ENCODE assay signal across 20 cellular contexts in genomic region chr12:90078344-90078743, GRCh38.
DNase-seq lines count a peak whose midpoint lies in the region; ATAC-seq, FAIRE-seq and TF ChIP-seq lines count a peak whose summit lies in the region.
"Had no signal": no experiment of that assay in that cellular context is flagged by ENCODE, and none has a peak within 500 bp of the region (broad histone marks: within the 10 kb centered on the region; RNA-seq: fewer than 3 reads in every experiment).

No MANE protein-coding gene starts in this region.

- no peak overlapping the region for H2BK15ac ChIP-seq in H1 (ENCODE audit: low read length)

- H3K23me2 ChIP-seq in H1 (ENCODE audit: low read depth, low read length): no peaks in the 10 kb centered on the region; the same call in 1 of the 2 replicates

- POLR2A ChIA-PET in H1 (lab: Charles Lee; ENCODE audit: partially characterized antibody): no interaction called here

- H3K27ac ChIP-seq in SU-DHL-6 (ENCODE audit: low read depth, low read length) (peak overlapping the region; percentile 89), H1 (ENCODE audit: low read depth, low read length) (no peak overlapping the region)
- H3K27ac ChIP-seq: 22Rv1, A549, C4-2B, GM23248 had no signal

- peaks cover 8% of the 10 kb centered on the region for H3K9me3 Mint-ChIP-seq in activated CD4-positive, alpha-beta T cell treated with anti-CD3 and anti-CD28 coated beads, Interleukin-2, amount 10 ng/mL, durations not matched to agents 24 days and 14 days
- H3K9me3 Mint-ChIP-seq: CD4-positive, alpha-beta T cell had no signal

- H4K5ac ChIP-seq in H1 (ENCODE audit: insufficient read length, low read depth, low read length): no peak overlapping the region

- peak overlapping the region; percentile 61 for H3K14ac ChIP-seq in H1 (ENCODE audit: insufficient read length)

- no peak overlapping the region for H3K23ac ChIP-seq in H1 (ENCODE audit: insufficient read length)

- H3K4me1 Mint-ChIP-seq in activated CD4-positive, alpha-beta T cell treated with anti-CD3 and anti-CD28 coated beads, Interleukin-2, amount 10 ng/mL, durations not matched to agents 24 days and 14 days: peaks cover 7% of the 10 kb centered on the region

- H3K4me3 Mint-ChIP-seq in activated CD4-positive, alpha-beta T cell treated with anti-CD3 and anti-CD28 coated beads, Interleukin-2, amount 10 ng/mL, durations not matched to agents 24 days and 14 days: no peak overlapping the region
- H3K4me3 Mint-ChIP-seq: CD4-positive, alpha-beta T cell had no signal

- H3K36me3 Mint-ChIP-seq in activated CD4-positive, alpha-beta T cell treated with anti-CD3 and anti-CD28 coated beads, Interleukin-2, amount 10 ng/mL, durations not matched to agents 24 days and 14 days (ENCODE audit: low read depth): no peaks in the 10 kb centered on the region

- no peaks in the 10 kb centered on the region for H3K79me2 ChIP-seq in SU-DHL-6 (ENCODE audit: insufficient read depth, low read length)
- H3K79me2 ChIP-seq in H1 (ENCODE audit: control insufficient read depth in 1 of 2, insufficient read depth in 2 of 2, low read length in 2 of 2): no peaks in the 10 kb centered on the region

- peaks cover 9% of the 10 kb centered on the region for H3K27me3 Mint-ChIP-seq in activated CD4-positive, alpha-beta T cell treated with anti-CD3 and anti-CD28 coated beads, Interleukin-2, amount 10 ng/mL, durations not matched to agents 24 days and 14 days
- H3K27me3 Mint-ChIP-seq: CD4-positive, alpha-beta T cell had no signal

- no peak overlapping the region for H2AK5ac ChIP-seq in H1 (ENCODE audit: low read depth, low read length)

- no peak overlapping the region for H4K8ac ChIP-seq in H1 (ENCODE audit: extremely low read depth, insufficient read depth, low read length)

- no peak overlapping the region for H3K56ac ChIP-seq in H1 (replicated peaks; ENCODE audit: insufficient read length, low read depth, low read length)

- TF ChIP-seq POLR2A in H1 (IDR thresholded peaks at IDR 0.05; ENCODE audit: control extremely low read depth in 1 of 2, low read depth in 2 of 2, low read length in 2 of 2): no peak

- peak overlapping the region; percentile 52 for H2AFZ ChIP-seq in SU-DHL-6 (ENCODE audit: low read depth, low read length, severe bottlenecking)
- no peak overlapping the region; the same call in 1 of the 2 replicates for H2AFZ ChIP-seq in H1 (ENCODE audit: low read length)
- H2AFZ ChIP-seq: GM23248 had no signal

- TF ChIP-seq CTCF in SU-DHL-6 (IDR thresholded peaks at IDR 0.05; ENCODE audit: insufficient read depth, low read length, poor library complexity, severe bottlenecking) (no peak), H1 (IDR thresholded peaks at IDR 0.05; ENCODE audit: control extremely low read depth in 1 of 3, insufficient read depth in 1 of 3, low read depth in 1 of 3, low read length in 3 of 3) (no peak)

- H3K27me3 ChIP-seq in SU-DHL-6 (ENCODE audit: low read length): no peaks in the 10 kb centered on the region
- H3K27me3 ChIP-seq in H1 (replicated peaks in 1 of 4; ENCODE audit: control insufficient read depth in 3 of 4, extremely low read depth in 1 of 4, insufficient read depth in 3 of 4, low read length in 3 of 4): no peaks in the 10 kb centered on the region; a peak in 1 of 7 replicates

- no peak for FAIRE-seq in H1 (lab: Jason Lieb, UNC)
- FAIRE-seq: GM12878, GM19239, H54 had no signal

- TF ChIP-seq EP300 in H1 (IDR thresholded peaks at IDR 0.05; ENCODE audit: borderline replicate concordance in 1 of 2, low read depth in 2 of 2, low read length in 2 of 2): no peak

- H3K9ac ChIP-seq in SU-DHL-6 (ENCODE audit: low read length): no peak overlapping the region
- no peak overlapping the region for H3K9ac ChIP-seq in H1 (replicated peaks in 1 of 4; ENCODE audit: extremely low read depth in 1 of 4, low read depth in 3 of 4, low read length in 3 of 4)
- H3K9ac ChIP-seq: GM23248 had no signal

- no peak overlapping the region for H2BK5ac ChIP-seq in H1 (ENCODE audit: low read depth, low read length)

- H2BK12ac ChIP-seq in H1 (ENCODE audit: low read depth, low read length): no peak overlapping the region

- no peak overlapping the region for H2BK120ac ChIP-seq in H1 (replicated peaks; ENCODE audit: low read depth, low read length)

- DNase-seq in activated CD4-positive, alpha-beta T cell treated with anti-CD3 and anti-CD28 coated beads, Interleukin-2, amount 10 ng/mL, durations not matched to agents 24 days and 14 days: peak; percentile 40
- DNase-seq in activated CD4-positive, alpha-beta T cell treated with anti-CD3 and anti-CD28 coated beads for 1 hour: no peak
- DNase-seq in G401 (ENCODE audit: low spot score): peak; percentile 33
- no peak for DNase-seq in H1 (ENCODE audit: low read depth in 1 of 2, low spot score in 2 of 2)
- DNase-seq in NCI-H2171 treated with DMSO at 0.1 percent for 48 hours (lab: John Stamatoyannopoulos, UW): no peak
- no peak for DNase-seq in DMS79 treated with DMSO at 0.1 percent for 48 hours (lab: John Stamatoyannopoulos, UW)
- DNase-seq: AML-193; Caco-2; CD4-positive, alpha-beta T cell; DMS153; DMS79; GM23248 had no signal

- no peak overlapping the region for H3K4me3 ChIP-seq in SU-DHL-6 (ENCODE audit: insufficient read depth, low read length, poor library complexity, severe bottlenecking)
- H3K4me3 ChIP-seq in H1 (ENCODE audit: extremely low read depth in 1 of 4, insufficient read depth in 2 of 4, low read depth in 3 of 4, low read length in 4 of 4): no peak overlapping the region
- H3K4me3 ChIP-seq: A549, GM12878, GM23248 had no signal

- intact Hi-C loops in activated CD4-positive, alpha-beta T cell treated with anti-CD3 and anti-CD28 coated beads, Interleukin-2, amount 10 ng/mL, durations not matched to agents 24 days and 14 days (cut with micrococcal nuclease): no loop called here

- H3K4me2 ChIP-seq in SU-DHL-6 (ENCODE audit: low read depth, low read length, poor library complexity, severe bottlenecking): no peak overlapping the region
- H3K4me2 ChIP-seq in H1 (ENCODE audit: insufficient read depth in 1 of 2, low read depth in 2 of 2, low read length in 2 of 2): no peak overlapping the region
- H3K4me2 ChIP-seq: A549 had no signal

- H2BK20ac ChIP-seq in H1 (ENCODE audit: low read length): no peak overlapping the region

- H3K4ac ChIP-seq in H1 (replicated peaks; ENCODE audit: insufficient read length, low read depth, low read length): no peak overlapping the region

- H4K20me1 ChIP-seq in SU-DHL-6 (ENCODE audit: low read depth, low read length): no peaks in the 10 kb centered on the region
- H4K20me1 ChIP-seq in H1 (replicated peaks in 1 of 2; ENCODE audit: control insufficient read depth in 1 of 2, insufficient read depth in 2 of 2, low read length in 2 of 2): no peaks in the 10 kb centered on the region

- H3K18ac ChIP-seq in H1 (ENCODE audit: extremely low read depth, low read length): no peak overlapping the region

- peaks cover 13% of the 10 kb centered on the region; the same call in 1 of the 2 replicates for H3F3A ChIP-seq in SU-DHL-6 (ENCODE audit: insufficient read depth)

- no peaks in the 10 kb centered on the region for H3K4me1 ChIP-seq in H1 (replicated peaks in 1 of 4; ENCODE audit: control insufficient read depth in 3 of 4, insufficient read depth in 4 of 4, low read length in 3 of 4)
- H3K4me1 ChIP-seq: A549 had no signal

- 92% methylated on average over 4 of the region's 4 CpGs; no CpG with 5 or more reads in 1 of the 2 experiments for WGBS in H1 (ENCODE audit: extremely low coverage in 1 of 2, insufficient coverage in 1 of 2, insufficient read length in 1 of 2, insufficient replicate concordance in 2 of 2, low coverage in 1 of 2, low lambda C conversion rate in 2 of 2, missing lambda C conversion rate in 1 of 2), 2 experiments

- H3K9me2 ChIP-seq in SU-DHL-6 (replicated peaks; ENCODE audit: insufficient read depth, low read length): no peaks in the 10 kb centered on the region

- no peaks in the 10 kb centered on the region for H3K79me1 ChIP-seq in H1 (ENCODE audit: low read depth, low read length)

- in situ Hi-C loops in G401 (cut with HindIII; ENCODE audit: low sequenced_read_pairs): no loop called here

- H3K36me3 ChIP-seq in SU-DHL-6 (ENCODE audit: low read length) (no peaks in the 10 kb centered on the region), H1 (ENCODE audit: control insufficient read depth in 2 of 4, insufficient read depth in 4 of 4, low read length in 3 of 4) (no peaks in the 10 kb centered on the region)

- ATAC-seq in HG02798 (IDR thresholded peaks at IDR 0.05; ENCODE audit: poor library complexity, unreplicated experiment): no peak
- ATAC-seq: A549, GM12878 had no signal

- H3K27ac Mint-ChIP-seq in activated CD4-positive, alpha-beta T cell treated with anti-CD3 and anti-CD28 coated beads, Interleukin-2, amount 10 ng/mL, durations not matched to agents 24 days and 14 days: no peak overlapping the region

- no peaks in the 10 kb centered on the region for H3K9me3 ChIP-seq in SU-DHL-6 (ENCODE audit: insufficient read depth, low read length)
- H3K9me3 ChIP-seq in H1 (ENCODE audit: insufficient read depth in 2 of 2, low read depth in 1 of 2, low read length in 1 of 2): no peaks in the 10 kb centered on the region
- H3K9me3 ChIP-seq: A549, Caco-2 had no signal

- H4K91ac ChIP-seq in H1 (replicated peaks; ENCODE audit: insufficient read length, low read length): no peak overlapping the region

- no peak for TF ChIP-seq RAD21 in H1 (IDR thresholded peaks at IDR 0.05 in 1 of 2, conservative IDR thresholded peaks at IDR 0.05 in 1 of 2; ENCODE audit: low read depth in 2 of 2, low read length in 2 of 2)

- CTCF ChIA-PET in H1 (lab: Charles Lee; ENCODE audit: partially characterized antibody): interaction anchor here (0.9 kb wide), 1 partner anchor 24 kb away, joined by 3 read pairs; no protein-coding TSS in a partner anchor

TF ChIP-seq in H1, 55 proteins besides CTCF, POLR2A, EP300 and RAD21 (continues in another document):
- TF ChIP-seq SUZ12 (IDR thresholded peaks at IDR 0.05; ENCODE audit: low read length): no peak
- no peak for TF ChIP-seq SIN3A (conservative IDR thresholded peaks at IDR 0.05 in 1 of 2, IDR thresholded peaks at IDR 0.05 in 1 of 2; ENCODE audit: low read depth in 1 of 2, low read length in 2 of 2)
- TF ChIP-seq KDM1A (IDR thresholded peaks at IDR 0.05; ENCODE audit: borderline replicate concordance, low read length): no peak
- no peak for TF ChIP-seq TCF12 (IDR thresholded peaks at IDR 0.05; ENCODE audit: low read depth, low read length)
- TF ChIP-seq BACH1 (IDR thresholded peaks at IDR 0.05; ENCODE audit: low read length): no peak
- no peak for TF ChIP-seq FOSL1 (IDR thresholded peaks at IDR 0.05; ENCODE audit: insufficient read depth, low read depth, low read length)
- TF ChIP-seq POU5F1 (IDR thresholded peaks at IDR 0.05; ENCODE audit: low read depth, low read length): no peak
- no peak for TF ChIP-seq GABPA (IDR thresholded peaks at IDR 0.05; ENCODE audit: borderline replicate concordance, insufficient read depth, low read length)
- no peak for TF ChIP-seq KDM4A (IDR thresholded peaks at IDR 0.05; ENCODE audit: low read depth, low read length, severe bottlenecking)
- TF ChIP-seq SIX5 (IDR thresholded peaks at IDR 0.05; ENCODE audit: low read depth, low read length): no peak
- TF ChIP-seq CBX8 (IDR thresholded peaks at IDR 0.05; ENCODE audit: borderline replicate concordance, low read depth, low read length): no peak
- TF ChIP-seq GTF2F1 (IDR thresholded peaks at IDR 0.05; ENCODE audit: borderline replicate concordance, low read depth, low read length): no peak

Comparison
In these comparisons a context has a peak if more than half of its experiments do, and no peak if none do; other contexts are left out.
1. DNase-seq: peak in activated CD4-positive, alpha-beta T cell treated with anti-CD3 and anti-CD28 coated beads, Interleukin-2, amount 10 ng/mL, durations not matched to agents 24 days and 14 days (single experiment) and G401 (single experiment); none in activated CD4-positive, alpha-beta T cell treated with anti-CD3 and anti-CD28 coated beads for 1 hour (single experiment), H1 (0 of 2), NCI-H2171 treated with DMSO at 0.1 percent for 48 hours (single experiment) and DMS79 treated with DMSO at 0.1 percent for 48 hours (single experiment).